13 cellular contexts compared by ENCODE assay signal in the genomic region with DNA sequence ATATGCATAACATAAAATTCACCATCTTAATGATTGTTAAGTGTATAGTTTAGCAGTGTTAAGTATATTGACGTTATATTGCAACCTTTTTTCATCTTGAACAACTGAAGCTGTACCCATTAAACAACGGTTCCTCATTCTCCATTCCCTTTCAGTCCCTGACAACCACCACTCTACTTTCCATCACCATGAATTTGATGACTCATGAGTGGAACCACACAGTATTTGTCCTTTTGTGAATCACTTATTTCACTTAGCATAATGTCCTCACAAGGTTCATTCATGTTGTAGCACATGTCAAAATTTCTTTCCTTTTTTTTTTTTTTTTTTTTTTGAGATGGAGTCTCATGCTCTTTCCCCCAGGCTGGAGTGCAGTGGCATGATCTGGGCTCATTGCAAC. TPM values are rescaled to one million over a fixed set of nuclear protein-coding genes. Genes with fewer than 3 reads are reported as not detected.
DNase-seq lines count a peak whose midpoint lies in the region; ATAC-seq and TF ChIP-seq lines count a peak whose summit lies in the region.
"Had no signal": no experiment of that assay in that cellular context is flagged by ENCODE, and none has a peak within 500 bp of the region (broad histone marks: within the 10 kb centered on the region; RNA-seq: fewer than 3 reads in every experiment).

No MANE protein-coding gene starts in this region.

- H3K27me3 Mint-ChIP-seq in activated T-cell treated with anti-CD3 and anti-CD28 coated beads, Interleukin-2, amount 50 U/mL, for 4 hours (ENCODE audit: low read depth), result peaks cover 6% of the 10 kb centered on the region
- H3K27me3 Mint-ChIP-seq in stimulated activated naive B cell treated with anti-CD40 and anti-IgM and Interleukin-4, amounts not matched to agents 10 μg/mL and 1 μg/mL and 100 μg/mL, for 72 hours, result peaks cover 19 to 26% of the 10 kb centered on the region in 2 donors
- peaks cover 9% of the 10 kb centered on the region for H3K27me3 Mint-ChIP-seq in T-helper 17 cell

- H3K27ac Mint-ChIP-seq in stimulated activated naive B cell treated with anti-CD40 and anti-IgM and Interleukin-4, amounts not matched to agents 10 μg/mL and 1 μg/mL and 100 μg/mL, for 72 hours, result no peak overlapping the region
- H3K27ac Mint-ChIP-seq in T-helper 17 cell, result no peak overlapping the region

- intact Hi-C loops in Panc1 (cut with micrococcal nuclease; ENCODE audit: unreplicated experiment), result no loop called here

- no peaks in the 10 kb centered on the region for H3K36me3 Mint-ChIP-seq in activated T-cell treated with anti-CD3 and anti-CD28 coated beads, Interleukin-2, amount 50 U/mL, for 4 hours (ENCODE audit: insufficient read depth)
- H3K36me3 Mint-ChIP-seq in stimulated activated naive B cell treated with anti-CD40 and anti-IgM and Interleukin-4, amounts not matched to agents 10 μg/mL and 1 μg/mL and 100 μg/mL, for 72 hours, result peaks cover 0 to 3% of the 10 kb centered on the region in 2 donors
- H3K36me3 Mint-ChIP-seq in T-helper 17 cell (ENCODE audit: low read depth), result no peaks in the 10 kb centered on the region

- POLR2A ChIA-PET in Panc1 (lab: Charles Lee), result no interaction called here

- no peak for TF ChIP-seq CTCF in Panc1 (IDR thresholded peaks at IDR 0.05)
- TF ChIP-seq CTCF in choroid plexus epithelial cell (conservative IDR thresholded peaks at IDR 0.05; ENCODE audit: low read depth, low read length), result no peak

- no TSS peak for BruUV-seq in Panc1 (replicated peaks; lab: Mats Ljungman, UMichigan)

- ATAC-seq in activated T-cell treated with anti-CD3 and anti-CD28 coated beads, Interleukin-2, amount 50 U/mL, for 4 hours, result peak; percentile 79 to 84
- ATAC-seq in Panc1 (no peak), T-helper 17 cell (no peak)
- ATAC-seq in stimulated activated naive B cell treated with anti-CD40 and anti-IgM and Interleukin-4, amounts not matched to agents 10 μg/mL and 1 μg/mL and 100 μg/mL, for 72 hours (replicated peaks), result peak; percentile 64 to 65

- H3K4me1 ChIP-seq in Panc1 (ENCODE audit: control insufficient read depth, insufficient read depth, low read length), result peaks cover 24% of the 10 kb centered on the region

- H3K4me1 Mint-ChIP-seq in activated T-cell treated with anti-CD3 and anti-CD28 coated beads, Interleukin-2, amount 50 U/mL, for 4 hours (ENCODE audit: low read depth), result peaks cover 26% of the 10 kb centered on the region
- H3K4me1 Mint-ChIP-seq in stimulated activated naive B cell treated with anti-CD40 and anti-IgM and Interleukin-4, amounts not matched to agents 10 μg/mL and 1 μg/mL and 100 μg/mL, for 72 hours, result peaks cover 17 to 27% of the 10 kb centered on the region in 2 donors
- H3K4me1 Mint-ChIP-seq in T-helper 17 cell, result peaks cover 15% of the 10 kb centered on the region

- in situ Hi-C loops in Panc1 (cut with HindIII; ENCODE audit: low pct_unique_long_range_greater_than_20kb, low sequenced_read_pairs), result no loop called here

- no peaks in the 10 kb centered on the region for H3K9me3 ChIP-seq in Panc1 (ENCODE audit: control insufficient read depth, insufficient read depth, low read depth, low read length)
- no peaks in the 10 kb centered on the region for H3K9me3 ChIP-seq in T-helper 17 cell (ENCODE audit: control insufficient read depth, low read length, poor library complexity, severe bottlenecking)

- CTCF ChIA-PET in Panc1 (lab: Charles Lee), result no interaction called here

- no peak overlapping the region for H3K4me3 Mint-ChIP-seq in activated T-cell treated with anti-CD3 and anti-CD28 coated beads, Interleukin-2, amount 50 U/mL, for 4 hours
- no peak overlapping the region for H3K4me3 Mint-ChIP-seq in stimulated activated naive B cell treated with anti-CD40 and anti-IgM and Interleukin-4, amounts not matched to agents 10 μg/mL and 1 μg/mL and 100 μg/mL, for 72 hours
- no peak overlapping the region for H3K4me3 Mint-ChIP-seq in T-helper 17 cell

- 0 out of 2 replicates have a peak overlapping the region, but pooled peaks have one; percentile 14 for H3K27ac ChIP-seq in Panc1 (ENCODE audit: low read length)
- H3K27ac ChIP-seq: WERI-Rb-1 had no signal

- no peak overlapping the region for H3K4me3 ChIP-seq in Panc1 (ENCODE audit: low read depth in 2 of 2, low read length in 2 of 2)
- H3K4me3 ChIP-seq in choroid plexus epithelial cell (ENCODE audit: low read depth, low read length), result no peak overlapping the region
- H3K4me3 ChIP-seq: skin epidermis had no signal

- H3K27me3 ChIP-seq in Panc1 (ENCODE audit: control insufficient read depth, insufficient read depth, low read length), result no peaks in the 10 kb centered on the region

- H3K36me3 ChIP-seq in Panc1 (ENCODE audit: control insufficient read depth, insufficient read depth, low read length), result no peaks in the 10 kb centered on the region
- H3K36me3 ChIP-seq: WERI-Rb-1 had no signal

- no peak for DNase-seq in activated T-cell treated with anti-CD3 and anti-CD28 coated beads, Interleukin-2, amount 50 U/mL, for 4 hours
- no peak for DNase-seq in activated T-cell treated with anti-CD3 and anti-CD28 coated beads, Interleukin-2, amount 50 U/mL, for 1 hour
- no peak for DNase-seq in Panc1 (ENCODE audit: low read depth, low spot score)
- DNase-seq in choroid plexus epithelial cell (ENCODE audit: low read depth), result peak; percentile 38
- no peak for DNase-seq in stimulated activated naive B cell treated with anti-CD40 and anti-IgM and Interleukin-4, amounts not matched to agents 10 μg/mL and 1 μg/mL and 100 μg/mL, for 72 hours
- no peak for DNase-seq in occipital lobe (lab: John Stamatoyannopoulos, UW)
- no peak for DNase-seq in activated effector memory CD4-positive, alpha-beta T cell treated with anti-CD3 and anti-CD28 coated beads, Interleukin-2, amount 50 U/mL, for 16 hours
- DNase-seq in T-helper 17 cell, result no peak
- DNase-seq: activated naive CD4-positive, alpha-beta T cell treated with Interleukin-2 at 50 U/mL for 16 hours; NCI-H1417 treated with DMSO at 0.1 percent for 48 hours; NCI-H774; WERI-Rb-1 had no signal

- H3K9me3 Mint-ChIP-seq in activated T-cell treated with anti-CD3 and anti-CD28 coated beads, Interleukin-2, amount 50 U/mL, for 4 hours, result no peaks in the 10 kb centered on the region
- no peaks in the 10 kb centered on the region for H3K9me3 Mint-ChIP-seq in stimulated activated naive B cell treated with anti-CD40 and anti-IgM and Interleukin-4, amounts not matched to agents 10 μg/mL and 1 μg/mL and 100 μg/mL, for 72 hours

RNA-seq across cellular contexts. Expression of gene HOXB1, which starts 46.0 kb away (rescaled TPM):
- total RNA-seq in activated T-cell treated with anti-CD3 and anti-CD28 coated beads, Interleukin-2, amount 50 U/mL, for 4 hours, result not detected
- total RNA-seq in Panc1 (2021; ENCODE audit: unreplicated experiment) (not detected), occipital lobe (not detected), T-helper 17 cell (not detected)
- polyA plus RNA-seq in Panc1 (2012; ENCODE audit: insufficient read length), result not detected

RNA-seq across cellular contexts. Expression of gene SKAP1, which starts 54.8 kb away (rescaled TPM):
- 10 to 100 TPM; 25.8 to 33.9 (median 28.7) TPM for total RNA-seq in activated T-cell treated with anti-CD3 and anti-CD28 coated beads, Interleukin-2, amount 50 U/mL, for 4 hours
- total RNA-seq in Panc1 (2021; ENCODE audit: unreplicated experiment) (0.90 TPM), occipital lobe (0.62 TPM), T-helper 17 cell (100 to 1,000 TPM; 136 to 138 TPM)
- polyA plus RNA-seq in Panc1 (2012; ENCODE audit: insufficient read length), result 1.4 TPM

Comparison
In these comparisons a context has a peak if more than half of its experiments do, and no peak if none do; other contexts are left out.
1. ATAC-seq: peak in activated T-cell treated with anti-CD3 and anti-CD28 coated beads, Interleukin-2, amount 50 U/mL, for 4 hours (2 of 2) and stimulated activated naive B cell treated with anti-CD40 and anti-IgM and Interleukin-4, amounts not matched to agents 10 μg/mL and 1 μg/mL and 100 μg/mL, for 72 hours (2 of 2); none in Panc1 (single experiment) and T-helper 17 cell (single experiment).
2. RNA of gene SKAP1, which starts 54.8 kb away (total RNA-seq): 136 to 138 TPM in T-helper 17 cell and 25.8 to 33.9 TPM in activated T-cell treated with anti-CD3 and anti-CD28 coated beads, Interleukin-2, amount 50 U/mL, for 4 hours; 0.90 TPM in Panc1 (single experiment) and 0.62 TPM in occipital lobe (single experiment); every median in the first group is over 10 times any median in the second.